30 cellular contexts compared by ENCODE assay signal in the genomic region with DNA sequence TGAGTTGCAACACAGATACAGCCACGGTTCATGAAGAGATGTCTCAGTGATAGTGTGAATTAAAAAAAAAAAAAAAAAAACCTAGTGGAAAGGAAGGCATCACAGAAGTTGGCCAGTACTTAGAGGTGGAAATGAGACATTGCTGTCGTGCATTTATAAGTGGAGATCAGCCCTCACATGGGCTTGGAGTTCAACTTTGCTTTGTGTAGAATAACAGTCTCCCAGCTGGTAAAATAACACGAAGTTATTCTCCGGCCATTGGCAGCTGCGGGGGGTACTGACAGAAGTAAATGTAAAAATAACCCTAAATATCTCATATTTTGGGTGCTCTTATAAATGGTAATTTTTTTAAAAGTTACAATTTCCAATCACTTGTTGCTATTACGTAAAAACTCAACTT.
"Had no signal": no experiment of that assay in that cellular context is flagged by ENCODE, and none has a peak within 500 bp of the region (broad histone marks: within the 10 kb centered on the region; RNA-seq: fewer than 3 reads in every experiment).

No MANE protein-coding gene starts in this region.

- H3K4me3 Mint-ChIP-seq: activated B cell treated with CpG ODN at 0.5 μM for 24 hours; activated CD8-positive, alpha-beta T cell treated with anti-CD3 and anti-CD28 coated beads for 36 hours; activated naive CD8-positive, alpha-beta T cell; activated T-cell treated with anti-CD3 and anti-CD28 coated beads, Interleukin-2, amount 50 U/mL, for 4 hours; activated T-helper 17 cell treated with anti-CD3 and anti-CD28 coated beads, Interleukin-2, amount 50 U/mL, for 72 hours; brain; central memory CD8-positive, alpha-beta T cell; dendritic cell treated with granulocyte-macrophage colony-stimulating factor and Interleukin-4, amounts not matched to agents 40 ng/mL and 50 ng/mL, for 4 days; endodermal cell had no signal

- H3K4me1 Mint-ChIP-seq: activated B cell treated with CpG ODN at 0.5 μM for 24 hours; activated T-helper 17 cell treated with anti-CD3 and anti-CD28 coated beads, Interleukin-2, amount 50 U/mL, for 72 hours; central memory CD8-positive, alpha-beta T cell had no signal

- H3K36me3 Mint-ChIP-seq: activated naive CD8-positive, alpha-beta T cell; brain had no signal

- H3K27me3 Mint-ChIP-seq: activated CD8-positive, alpha-beta T cell treated with anti-CD3 and anti-CD28 coated beads for 36 hours; activated naive CD8-positive, alpha-beta T cell; dendritic cell treated with granulocyte-macrophage colony-stimulating factor and Interleukin-4, amounts not matched to agents 40 ng/mL and 50 ng/mL, for 4 days had no signal

- H3K4me3 ChIP-seq: coronary artery, dorsolateral prefrontal cortex, gastrocnemius medialis, heart left ventricle had no signal

- H3K27ac Mint-ChIP-seq: activated B cell treated with CpG ODN at 0.5 μM for 24 hours; activated CD8-positive, alpha-beta T cell treated with anti-CD3 and anti-CD28 coated beads for 36 hours; activated naive CD8-positive, alpha-beta T cell; activated T-helper 17 cell treated with anti-CD3 and anti-CD28 coated beads, Interleukin-2, amount 50 U/mL, for 72 hours; dendritic cell treated with granulocyte-macrophage colony-stimulating factor and Interleukin-4, amounts not matched to agents 40 ng/mL and 50 ng/mL, for 4 days; endodermal cell had no signal

- ATAC-seq: activated CD4-positive, CD25-positive, alpha-beta regulatory T cell treated with anti-CD3 and anti-CD28 coated beads, Interleukin-2, amount 50 U/mL, for 24 hours; activated CD8-positive, alpha-beta T cell treated with anti-CD3 and anti-CD28 coated beads for 36 hours; activated T-cell treated with anti-CD3 and anti-CD28 coated beads, Interleukin-2, amount 50 U/mL, for 4 hours; activated T-helper 17 cell treated with anti-CD3 and anti-CD28 coated beads, Interleukin-2, amount 50 U/mL, for 72 hours; esophagus mucosa; foreskin keratinocyte; gastrocnemius medialis had no signal

- H3K9me3 Mint-ChIP-seq: activated B cell treated with CpG ODN at 0.5 μM for 24 hours; activated CD8-positive, alpha-beta T cell treated with anti-CD3 and anti-CD28 coated beads for 36 hours; activated T-cell treated with anti-CD3 and anti-CD28 coated beads, Interleukin-2, amount 50 U/mL, for 4 hours; activated T-helper 17 cell treated with anti-CD3 and anti-CD28 coated beads, Interleukin-2, amount 50 U/mL, for 72 hours; central memory CD8-positive, alpha-beta T cell; dendritic cell treated with granulocyte-macrophage colony-stimulating factor and Interleukin-4, amounts not matched to agents 40 ng/mL and 50 ng/mL, for 4 days; endodermal cell had no signal

- DNase-seq: activated B cell treated with CpG ODN at 0.5 μM for 24 hours; activated CD4-positive, alpha-beta T cell treated with anti-CD3 and anti-CD28 coated beads for 48 hours; activated CD4-positive, alpha-beta T cell treated with anti-CD3 and anti-CD28 coated beads, Interleukin-2, amount 50 U/mL, for 1 hour; activated CD4-positive, alpha-beta T cell treated with anti-CD3 and anti-CD28 coated beads, Interleukin-2, amount 50 U/mL, for 48 hours; activated CD8-positive, alpha-beta memory T cell treated with anti-CD3 and anti-CD28 coated beads for 24 hours; activated CD8-positive, alpha-beta T cell treated with anti-CD3 and anti-CD28 coated beads for 36 hours; activated effector memory CD4-positive, alpha-beta T cell treated with Interleukin-2 at 50 U/mL for 16 hours; activated gamma-delta T cell treated with Interleukin-2 at 50 U/mL for 16 hours; activated naive CD4-positive, alpha-beta T cell treated with anti-CD3 and anti-CD28 coated beads, Interleukin-2, amount 50 U/mL, for 16 hours; activated naive CD4-positive, alpha-beta T cell treated with Interleukin-2 at 50 U/mL for 16 hours; activated T-cell treated with anti-CD3 and anti-CD28 coated beads, Interleukin-2, amount 50 U/mL, for 4 hours; amygdala; aorta; dorsolateral prefrontal cortex; effector memory CD4-positive, alpha-beta T cell; endodermal cell; foreskin keratinocyte; gastrocnemius medialis; glutamatergic neuron; heart left ventricle; T-helper 2 cell; WERI-Rb-1 had no signal
